1 cellular context compared by ENCODE assay signal in the genomic region with DNA sequence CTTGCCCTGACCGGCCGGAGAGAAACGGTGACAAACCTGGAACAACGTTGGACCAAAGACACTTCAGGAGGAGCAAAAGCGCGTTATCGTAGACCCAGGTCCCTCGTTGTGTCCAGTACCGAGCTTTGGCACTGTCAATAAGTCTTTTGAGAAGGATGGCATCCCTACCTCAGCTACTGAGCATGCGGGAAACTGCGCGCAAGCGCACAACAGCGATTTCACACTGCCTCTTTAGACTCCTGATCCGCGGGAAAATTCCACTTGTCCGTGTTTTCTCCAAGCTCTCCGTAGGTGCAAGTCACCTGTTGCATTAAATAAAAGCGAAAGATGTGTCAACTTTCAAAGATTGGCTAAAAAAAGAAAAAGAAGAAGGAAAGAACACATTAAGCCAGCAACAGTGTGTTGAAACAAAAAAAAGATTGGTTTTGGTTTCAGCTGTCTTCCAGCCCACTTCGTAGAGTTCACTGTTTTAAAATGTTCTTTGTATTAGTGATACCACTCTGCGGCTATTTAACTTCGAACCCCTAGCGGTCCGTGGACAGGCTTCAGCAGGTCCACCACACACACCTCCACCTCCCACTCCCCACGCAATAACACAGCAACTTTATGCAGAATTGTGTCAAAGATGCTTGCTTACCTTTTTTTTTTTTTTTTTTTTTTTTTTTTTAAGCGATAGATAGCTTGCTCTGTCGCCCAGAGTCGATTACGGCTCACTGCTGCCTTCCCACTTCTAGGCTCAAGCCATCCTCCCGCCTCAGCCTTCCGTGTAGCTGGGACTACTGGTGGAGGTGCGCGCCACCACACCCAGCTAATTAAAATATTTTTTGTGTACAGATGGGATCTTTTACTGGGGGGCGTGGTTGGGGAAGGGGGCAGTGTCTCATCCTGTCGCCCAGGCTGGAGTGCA.
A peak's percentile ranks its signal among the peaks of the same experiment; 100 is the strongest.
TF ChIP-seq lines count a peak whose summit lies in the region.

A gene with protein sequence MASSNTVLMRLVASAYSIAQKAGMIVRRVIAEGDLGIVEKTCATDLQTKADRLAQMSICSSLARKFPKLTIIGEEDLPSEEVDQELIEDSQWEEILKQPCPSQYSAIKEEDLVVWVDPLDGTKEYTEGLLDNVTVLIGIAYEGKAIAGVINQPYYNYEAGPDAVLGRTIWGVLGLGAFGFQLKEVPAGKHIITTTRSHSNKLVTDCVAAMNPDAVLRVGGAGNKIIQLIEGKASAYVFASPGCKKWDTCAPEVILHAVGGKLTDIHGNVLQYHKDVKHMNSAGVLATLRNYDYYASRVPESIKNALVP (minus strand): TSS at position 139 of the 907 bp plus-strand sequence. CDS start 9,942 bp downstream, outside the sequence.

TF ChIP-seq in K562, 482 proteins besides CTCF, POLR2A, EP300 and RAD21 (continued from another document and continues in another):
- TF ChIP-seq ELK1 (CRISPR knock-in tag; IDR thresholded peaks at IDR 0.05) = no peak
- TF ChIP-seq ZNF696 (CRISPR knock-in tag; conservative IDR thresholded peaks at IDR 0.05) = no peak
- TF ChIP-seq LCOR (CRISPR knock-in tag; IDR thresholded peaks at IDR 0.05) = 0 out of 2 replicates have a peak, but pooled peaks have one; percentile 53
- TF ChIP-seq, protein P1, sequence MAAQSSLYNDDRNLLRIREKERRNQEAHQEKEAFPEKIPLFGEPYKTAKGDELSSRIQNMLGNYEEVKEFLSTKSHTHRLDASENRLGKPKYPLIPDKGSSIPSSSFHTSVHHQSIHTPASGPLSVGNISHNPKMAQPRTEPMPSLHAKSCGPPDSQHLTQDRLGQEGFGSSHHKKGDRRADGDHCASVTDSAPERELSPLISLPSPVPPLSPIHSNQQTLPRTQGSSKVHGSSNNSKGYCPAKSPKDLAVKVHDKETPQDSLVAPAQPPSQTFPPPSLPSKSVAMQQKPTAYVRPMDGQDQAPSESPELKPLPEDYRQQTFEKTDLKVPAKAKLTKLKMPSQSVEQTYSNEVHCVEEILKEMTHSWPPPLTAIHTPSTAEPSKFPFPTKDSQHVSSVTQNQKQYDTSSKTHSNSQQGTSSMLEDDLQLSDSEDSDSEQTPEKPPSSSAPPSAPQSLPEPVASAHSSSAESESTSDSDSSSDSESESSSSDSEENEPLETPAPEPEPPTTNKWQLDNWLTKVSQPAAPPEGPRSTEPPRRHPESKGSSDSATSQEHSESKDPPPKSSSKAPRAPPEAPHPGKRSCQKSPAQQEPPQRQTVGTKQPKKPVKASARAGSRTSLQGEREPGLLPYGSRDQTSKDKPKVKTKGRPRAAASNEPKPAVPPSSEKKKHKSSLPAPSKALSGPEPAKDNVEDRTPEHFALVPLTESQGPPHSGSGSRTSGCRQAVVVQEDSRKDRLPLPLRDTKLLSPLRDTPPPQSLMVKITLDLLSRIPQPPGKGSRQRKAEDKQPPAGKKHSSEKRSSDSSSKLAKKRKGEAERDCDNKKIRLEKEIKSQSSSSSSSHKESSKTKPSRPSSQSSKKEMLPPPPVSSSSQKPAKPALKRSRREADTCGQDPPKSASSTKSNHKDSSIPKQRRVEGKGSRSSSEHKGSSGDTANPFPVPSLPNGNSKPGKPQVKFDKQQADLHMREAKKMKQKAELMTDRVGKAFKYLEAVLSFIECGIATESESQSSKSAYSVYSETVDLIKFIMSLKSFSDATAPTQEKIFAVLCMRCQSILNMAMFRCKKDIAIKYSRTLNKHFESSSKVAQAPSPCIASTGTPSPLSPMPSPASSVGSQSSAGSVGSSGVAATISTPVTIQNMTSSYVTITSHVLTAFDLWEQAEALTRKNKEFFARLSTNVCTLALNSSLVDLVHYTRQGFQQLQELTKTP (IDR thresholded peaks at IDR 0.05; ENCODE audit: low read depth in 1 of 2, partially characterized antibody in 2 of 2) = peak in 1 of 2 experiments; percentile 58
- TF ChIP-seq TCF7 (IDR thresholded peaks at IDR 0.05; ENCODE audit: borderline replicate concordance) = no peak
- TF ChIP-seq BRD4 (IDR thresholded peaks at IDR 0.05) = 0 out of 2 replicates have a peak, but pooled peaks have one; percentile 56
- 0 out of 2 replicates have a peak, but pooled peaks have one; percentile 26 for TF ChIP-seq POLR2G (IDR thresholded peaks at IDR 0.05; ENCODE audit: low read depth, low read length)
- peak; percentile 65; the same call in 1 of the 2 replicates for TF ChIP-seq C11orf30 (IDR thresholded peaks at IDR 0.05; ENCODE audit: low read depth)
- TF ChIP-seq ZNF707 (CRISPR knock-in tag; conservative IDR thresholded peaks at IDR 0.05) = 0 out of 2 replicates have a peak, but pooled peaks have one; percentile 14
- no peak; the same call in 1 of the 2 replicates for TF ChIP-seq POLR2H (tag; IDR thresholded peaks at IDR 0.05; ENCODE audit: low read depth)
- TF ChIP-seq, protein P2, sequence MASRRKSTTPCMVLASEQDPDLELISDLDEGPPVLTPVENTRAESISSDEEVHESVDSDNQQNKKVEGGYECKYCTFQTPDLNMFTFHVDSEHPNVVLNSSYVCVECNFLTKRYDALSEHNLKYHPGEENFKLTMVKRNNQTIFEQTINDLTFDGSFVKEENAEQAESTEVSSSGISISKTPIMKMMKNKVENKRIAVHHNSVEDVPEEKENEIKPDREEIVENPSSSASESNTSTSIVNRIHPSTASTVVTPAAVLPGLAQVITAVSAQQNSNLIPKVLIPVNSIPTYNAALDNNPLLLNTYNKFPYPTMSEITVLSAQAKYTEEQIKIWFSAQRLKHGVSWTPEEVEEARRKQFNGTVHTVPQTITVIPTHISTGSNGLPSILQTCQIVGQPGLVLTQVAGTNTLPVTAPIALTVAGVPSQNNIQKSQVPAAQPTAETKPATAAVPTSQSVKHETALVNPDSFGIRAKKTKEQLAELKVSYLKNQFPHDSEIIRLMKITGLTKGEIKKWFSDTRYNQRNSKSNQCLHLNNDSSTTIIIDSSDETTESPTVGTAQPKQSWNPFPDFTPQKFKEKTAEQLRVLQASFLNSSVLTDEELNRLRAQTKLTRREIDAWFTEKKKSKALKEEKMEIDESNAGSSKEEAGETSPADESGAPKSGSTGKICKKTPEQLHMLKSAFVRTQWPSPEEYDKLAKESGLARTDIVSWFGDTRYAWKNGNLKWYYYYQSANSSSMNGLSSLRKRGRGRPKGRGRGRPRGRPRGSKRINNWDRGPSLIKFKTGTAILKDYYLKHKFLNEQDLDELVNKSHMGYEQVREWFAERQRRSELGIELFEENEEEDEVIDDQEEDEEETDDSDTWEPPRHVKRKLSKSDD (conservative IDR thresholded peaks at IDR 0.05; ENCODE audit: low read length) = no peak
- TF ChIP-seq MAFG (tag; conservative IDR thresholded peaks at IDR 0.05) = peak; percentile 45
- TF ChIP-seq TCF3 (CRISPR knock-in tag; IDR thresholded peaks at IDR 0.05) = no peak
- no peak for TF ChIP-seq MTF1 (CRISPR knock-in tag; IDR thresholded peaks at IDR 0.05; ENCODE audit: borderline replicate concordance)
- TF ChIP-seq ELF4 (CRISPR knock-in tag; IDR thresholded peaks at IDR 0.05) = no peak
- 0 out of 2 replicates have a peak, but pooled peaks have one; percentile 43 for TF ChIP-seq ZNF311 (CRISPR knock-in tag; IDR thresholded peaks at IDR 0.05)
- TF ChIP-seq SMARCA5 (IDR thresholded peaks at IDR 0.05) = peak; percentile 43; the same call in 1 of the 2 replicates
- peak; percentile 13; the same call in 1 of the 2 replicates for TF ChIP-seq ZNF592 (IDR thresholded peaks at IDR 0.05)
- no peak for TF ChIP-seq TCFL5 (CRISPR knock-in tag; conservative IDR thresholded peaks at IDR 0.05)
- peak; percentile 76; the same call in 1 of the 2 replicates for TF ChIP-seq ZBTB2 (IDR thresholded peaks at IDR 0.05)
- no peak for TF ChIP-seq ZNF212 (CRISPR knock-in tag; IDR thresholded peaks at IDR 0.05)
- TF ChIP-seq, protein P3, sequence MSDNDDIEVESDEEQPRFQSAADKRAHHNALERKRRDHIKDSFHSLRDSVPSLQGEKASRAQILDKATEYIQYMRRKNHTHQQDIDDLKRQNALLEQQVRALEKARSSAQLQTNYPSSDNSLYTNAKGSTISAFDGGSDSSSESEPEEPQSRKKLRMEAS (CRISPR knock-in tag; IDR thresholded peaks at IDR 0.05) = peak; percentile 53; the same call in 1 of the 2 replicates
- TF ChIP-seq BHLHE40 (IDR thresholded peaks at IDR 0.05; ENCODE audit: low read length) = peak; percentile 23; the same call in 1 of the 2 replicates
- no peak for TF ChIP-seq TFAM (CRISPR knock-in tag; conservative IDR thresholded peaks at IDR 0.05)
- no peak for TF ChIP-seq RBM25 (IDR thresholded peaks at IDR 0.05; ENCODE audit: low read depth, low read length, severe bottlenecking)
- TF ChIP-seq ZNF23 (CRISPR knock-in tag; IDR thresholded peaks at IDR 0.05) = peak; percentile 67; the same call in 1 of the 2 replicates
- TF ChIP-seq, protein P4, sequence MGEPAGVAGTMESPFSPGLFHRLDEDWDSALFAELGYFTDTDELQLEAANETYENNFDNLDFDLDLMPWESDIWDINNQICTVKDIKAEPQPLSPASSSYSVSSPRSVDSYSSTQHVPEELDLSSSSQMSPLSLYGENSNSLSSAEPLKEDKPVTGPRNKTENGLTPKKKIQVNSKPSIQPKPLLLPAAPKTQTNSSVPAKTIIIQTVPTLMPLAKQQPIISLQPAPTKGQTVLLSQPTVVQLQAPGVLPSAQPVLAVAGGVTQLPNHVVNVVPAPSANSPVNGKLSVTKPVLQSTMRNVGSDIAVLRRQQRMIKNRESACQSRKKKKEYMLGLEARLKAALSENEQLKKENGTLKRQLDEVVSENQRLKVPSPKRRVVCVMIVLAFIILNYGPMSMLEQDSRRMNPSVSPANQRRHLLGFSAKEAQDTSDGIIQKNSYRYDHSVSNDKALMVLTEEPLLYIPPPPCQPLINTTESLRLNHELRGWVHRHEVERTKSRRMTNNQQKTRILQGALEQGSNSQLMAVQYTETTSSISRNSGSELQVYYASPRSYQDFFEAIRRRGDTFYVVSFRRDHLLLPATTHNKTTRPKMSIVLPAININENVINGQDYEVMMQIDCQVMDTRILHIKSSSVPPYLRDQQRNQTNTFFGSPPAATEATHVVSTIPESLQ (CRISPR knock-in tag; IDR thresholded peaks at IDR 0.05) = no peak
- peak; percentile 60 for TF ChIP-seq DACH1 (IDR thresholded peaks at IDR 0.05; ENCODE audit: partially characterized antibody)
- no peak for TF ChIP-seq CHD1 (IDR thresholded peaks at IDR 0.05; ENCODE audit: low read length)
- no peak for TF ChIP-seq RBM17 (IDR thresholded peaks at IDR 0.05; ENCODE audit: borderline replicate concordance, low read depth, low read length)
- peak; percentile 15; the same call in 1 of the 2 replicates for TF ChIP-seq GATAD2B (IDR thresholded peaks at IDR 0.05; ENCODE audit: borderline replicate concordance)
- peak; percentile 66; the same call in 1 of the 2 replicates for TF ChIP-seq RAD51 (IDR thresholded peaks at IDR 0.05; ENCODE audit: borderline replicate concordance, low read depth)
- TF ChIP-seq ARNT (IDR thresholded peaks at IDR 0.05) = peak; percentile 14 to 67; a peak in 1 of 4 replicates
- TF ChIP-seq ZNF431 (CRISPR knock-in tag; IDR thresholded peaks at IDR 0.05) = no peak
- no peak for TF ChIP-seq BRF2 (IDR thresholded peaks at IDR 0.05; ENCODE audit: borderline replicate concordance, insufficient read depth, insufficient read length)
- TF ChIP-seq L3MBTL2 (IDR thresholded peaks at IDR 0.05) = peak; percentile 48; the same call in 1 of the 2 replicates
- no peak for TF ChIP-seq ZNF699 (CRISPR knock-in tag; IDR thresholded peaks at IDR 0.05; ENCODE audit: insufficient replicate concordance)
- TF ChIP-seq KAT7 (CRISPR knock-in tag; IDR thresholded peaks at IDR 0.05; ENCODE audit: borderline replicate concordance) = 0 out of 2 replicates have a peak, but pooled peaks have one; percentile 27
